ENCODE assay signal across 12 cellular contexts in the genomic region with DNA sequence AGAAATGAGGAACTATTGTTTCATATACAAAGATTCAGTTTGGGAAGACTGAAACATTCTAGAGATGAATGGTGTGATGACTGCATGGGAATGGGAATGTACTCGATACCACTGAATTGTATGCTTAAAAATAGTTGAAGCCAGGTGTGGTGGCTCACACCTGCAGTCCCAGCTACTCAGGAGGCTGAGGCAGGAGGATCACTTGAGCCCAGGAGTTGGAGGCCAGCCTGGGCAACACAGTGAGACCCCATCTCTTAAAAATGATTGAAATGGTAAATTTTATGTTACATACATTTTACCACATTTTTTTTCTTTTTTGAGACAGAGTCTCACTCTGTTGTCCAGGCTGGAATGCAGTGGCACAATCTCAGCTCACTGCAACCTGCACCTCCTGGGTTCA. TPM values are rescaled to one million over a fixed set of nuclear protein-coding genes. Genes with fewer than 3 reads are reported as not detected.
"Had no signal": no experiment of that assay in that cellular context is flagged by ENCODE, and none has a peak within 500 bp of the region (broad histone marks: within the 10 kb centered on the region; RNA-seq: fewer than 3 reads in every experiment).

No MANE protein-coding gene starts in this region.

RNA-seq across cellular contexts. Expression of gene ZIC5, which starts 19.9 kb away (rescaled TPM):
- total RNA-seq: stomach, suprapubic skin, thoracic aorta, thyroid gland, tibial nerve, transverse colon, upper lobe of right lung, ureter, urinary bladder, uterus, vagina had no signal
- polyA plus RNA-seq: stomach, urinary bladder had no signal

RNA-seq across cellular contexts. Expression of gene ZIC2, which starts 29.9 kb away (rescaled TPM):
- total RNA-seq: stomach, subcutaneous adipose tissue, suprapubic skin, thoracic aorta, thyroid gland, tibial nerve, transverse colon, upper lobe of right lung, ureter, uterus, vagina had no signal
- polyA plus RNA-seq: stomach, urinary bladder had no signal
